Comparison of ENCODE assay signal across 19 cellular contexts in genomic region chr18:59690216-59691045, GRCh38. TPM values are rescaled to one million over a fixed set of nuclear protein-coding genes. Genes with fewer than 3 reads are reported as not detected.
DNase-seq lines count a peak whose midpoint lies in the region; ATAC-seq and TF ChIP-seq lines count a peak whose summit lies in the region.
"Had no signal": no experiment of that assay in that cellular context is flagged by ENCODE, and none has a peak within 500 bp of the region (broad histone marks: within the 10 kb centered on the region; RNA-seq: fewer than 3 reads in every experiment).

No MANE protein-coding gene starts in this region.

- H3K4me3 Mint-ChIP-seq in HFFc6, result peak overlapping the region; percentile 96
- no peak overlapping the region for H3K4me3 Mint-ChIP-seq in chondrocyte (ENCODE audit: unreplicated experiment)
- no peak overlapping the region for H3K4me3 Mint-ChIP-seq in CD14-positive monocyte
- H3K4me3 Mint-ChIP-seq: CD4-positive, alpha-beta T cell had no signal

- intact Hi-C loops in CD14-positive monocyte (cut with micrococcal nuclease), result no loop called here

- peaks cover 0 to 13% (median 4%) of the 10 kb centered on the region in 3 experiments for H3K27me3 ChIP-seq in neuronal stem cell (ENCODE audit: control insufficient read depth in 3 of 3, insufficient read depth in 3 of 3, low read depth in 1 of 3, low read length in 3 of 3)
- H3K27me3 ChIP-seq: MG63 had no signal

- WGBS in neuronal stem cell (ENCODE audit: extremely low coverage in 2 of 2, insufficient read length in 2 of 2, insufficient replicate concordance in 1 of 2), 2 donors, result no CpG with 5 or more reads among the region's 8 CpGs

- no peak overlapping the region for H3K18ac ChIP-seq in neuronal stem cell (ENCODE audit: low read length)

- no peak overlapping the region for H2BK5ac ChIP-seq in neuronal stem cell (ENCODE audit: low read length)

- H3K4me1 Mint-ChIP-seq in HFFc6 (ENCODE audit: low read depth) (peaks cover 96% of the 10 kb centered on the region), chondrocyte (ENCODE audit: low read depth) (peaks cover 26% of the 10 kb centered on the region), CD14-positive monocyte (no peaks in the 10 kb centered on the region)

- H3K27ac Mint-ChIP-seq in HFFc6 (peak overlapping the region; percentile 55), chondrocyte (ENCODE audit: unreplicated experiment) (peak overlapping the region; percentile 74), CD14-positive monocyte (no peak overlapping the region)
- H3K27ac Mint-ChIP-seq: CD4-positive, alpha-beta T cell had no signal

- no peak overlapping the region for H2AFZ ChIP-seq in neuronal stem cell (ENCODE audit: low read length)
- H2AFZ ChIP-seq: GM23248 had no signal

- H3K9me3 ChIP-seq in neuronal stem cell (replicated peaks in 1 of 2; ENCODE audit: control insufficient read depth in 2 of 2, insufficient read depth in 1 of 2, low read depth in 1 of 2, low read length in 2 of 2), result no peaks in the 10 kb centered on the region
- H3K9me3 ChIP-seq: MG63 had no signal

- no peak overlapping the region for H2AK5ac ChIP-seq in neuronal stem cell (ENCODE audit: low read depth, low read length)

- H2BK15ac ChIP-seq in neuronal stem cell (ENCODE audit: low read length), result no peak overlapping the region

- H3K4me1 ChIP-seq in neuronal stem cell (ENCODE audit: control insufficient read depth in 2 of 2, insufficient read depth in 1 of 2, low read depth in 1 of 2, low read length in 2 of 2), result peaks cover 0 to 6% of the 10 kb centered on the region in 2 donors

- no peak for ATAC-seq in HG03108 (IDR thresholded peaks at IDR 0.05; ENCODE audit: unreplicated experiment)
- no peak for ATAC-seq in GM21576 (IDR thresholded peaks at IDR 0.05; ENCODE audit: unreplicated experiment)
- ATAC-seq: left cardiac atrium; stimulated activated naive CD8-positive, alpha-beta T cell treated with anti-CD3 and anti-CD28 coated beads, Interleukin-15, Interleukin-2, amounts not matched to agents 100 U/mL and 50 U/mL, for 24 hours had no signal

- no peaks in the 10 kb centered on the region for H3K79me1 ChIP-seq in neuronal stem cell (ENCODE audit: low read depth, low read length)

- no peak overlapping the region for H3K4me3 ChIP-seq in neuronal stem cell (ENCODE audit: low read length in 2 of 2)
- H3K4me3 ChIP-seq: GM23248, MG63 had no signal

- H3K27me3 Mint-ChIP-seq in HFFc6 (ENCODE audit: insufficient read depth) (no peaks in the 10 kb centered on the region), chondrocyte (ENCODE audit: low read depth) (peaks cover 6% of the 10 kb centered on the region), CD14-positive monocyte (ENCODE audit: low read depth in 3 of 3) (peaks cover 18 to 28% (median 28%) of the 10 kb centered on the region in 3 donors)

- no peak overlapping the region for H4K91ac ChIP-seq in neuronal stem cell (ENCODE audit: low read depth, low read length, poor library complexity)

- peaks cover 55% of the 10 kb centered on the region for H3K36me3 Mint-ChIP-seq in HFFc6 (ENCODE audit: low read depth)
- H3K36me3 Mint-ChIP-seq in chondrocyte (ENCODE audit: low read depth), result no peaks in the 10 kb centered on the region
- no peaks in the 10 kb centered on the region for H3K36me3 Mint-ChIP-seq in CD14-positive monocyte

- H3K9me3 Mint-ChIP-seq in HFFc6, result peaks cover 11% of the 10 kb centered on the region
- H3K9me3 Mint-ChIP-seq in chondrocyte (ENCODE audit: low read depth), result no peaks in the 10 kb centered on the region
- H3K9me3 Mint-ChIP-seq in CD14-positive monocyte, result peaks cover 0 to 4% (median 0%) of the 10 kb centered on the region in 7 donors
- H3K9me3 Mint-ChIP-seq: CD4-positive, alpha-beta T cell had no signal

- H2BK120ac ChIP-seq in neuronal stem cell (ENCODE audit: low read depth, low read length), result no peak overlapping the region

- H3K14ac ChIP-seq in neuronal stem cell (ENCODE audit: low read length), result no peak overlapping the region

- no peak overlapping the region for H3K9ac ChIP-seq in neuronal stem cell (ENCODE audit: low read depth, low read length, poor library complexity)
- H3K9ac ChIP-seq: GM23248 had no signal

- H3K27ac ChIP-seq in neuronal stem cell (replicated peaks; ENCODE audit: low read length), result peak overlapping the region; percentile 19
- H3K27ac ChIP-seq: GM23248 had no signal

- no peak overlapping the region for H2BK12ac ChIP-seq in neuronal stem cell (ENCODE audit: low read length)

- no peak overlapping the region for H4K8ac ChIP-seq in neuronal stem cell (ENCODE audit: low read depth, low read length)

- H3K23ac ChIP-seq in neuronal stem cell (ENCODE audit: low read depth, low read length, poor library complexity), result no peak overlapping the region

- no peak overlapping the region for H3K4ac ChIP-seq in neuronal stem cell (ENCODE audit: low read length)

- TF ChIP-seq CTCF in HFFc6 (IDR thresholded peaks at IDR 0.05) (no peak), chondrocyte (IDR thresholded peaks at IDR 0.05) (no peak), CD14-positive monocyte (IDR thresholded peaks at IDR 0.05) (no peak)

- no peak overlapping the region for H3K4me2 ChIP-seq in neuronal stem cell (ENCODE audit: insufficient read depth, low read length, poor library complexity, severe bottlenecking)

- no peaks in the 10 kb centered on the region for H3K36me3 ChIP-seq in neuronal stem cell (replicated peaks in 1 of 2; ENCODE audit: control insufficient read depth in 2 of 2, insufficient read depth in 2 of 2, low read length in 2 of 2)

- DNase-seq in HFFc6, result no peak
- DNase-seq in NCI-H2171 treated with DMSO at 0.1 percent for 48 hours (lab: John Stamatoyannopoulos, UW), result peak; percentile 97
- no peak for DNase-seq in chondrocyte (ENCODE audit: low spot score)
- DNase-seq in neuronal stem cell (ENCODE audit: low spot score), result no peak
- no peak for DNase-seq in CD14-positive monocyte (ENCODE audit: low spot score)
- DNase-seq: activated CD4-positive, alpha-beta T cell treated with anti-CD3 and anti-CD28 coated beads, Interleukin-2, amount 50 U/mL, for 48 hours; activated effector memory CD4-positive, alpha-beta T cell treated with Interleukin-2 at 50 U/mL for 16 hours; aorta; CD4-positive, alpha-beta T cell; effector memory CD4-positive, alpha-beta T cell; glutamatergic neuron; left cardiac atrium; MG63; NCI-H526; SIG-M5; stimulated activated naive CD8-positive, alpha-beta T cell treated with anti-CD3 and anti-CD28 coated beads, Interleukin-15, Interleukin-2, amounts not matched to agents 100 U/mL and 50 U/mL, for 24 hours had no signal

RNA-seq across cellular contexts. Expression of gene CCBE1, which starts 6.8 kb away (rescaled TPM):
- total RNA-seq in HFFc6 (2021; fragmentation: NEBNext Ultra II Directional; extraction: Animal tissue kit (Norgen Biotek cat#: 25700)), result 100 to 1,000 TPM; 161 to 223 (median 206) TPM
- 0.38 to 1.8 TPM (median 0.72 TPM) in 3 replicates for total RNA-seq in chondrocyte
- polyA plus RNA-seq in neuronal stem cell (2013, experiment 1 of 2), result 0.24 TPM
- 0.22 TPM for polyA plus RNA-seq in neuronal stem cell (2013, experiment 2 of 2)
- not detected for polyA plus RNA-seq in CD14-positive monocyte
- total RNA-seq: CD4-positive, alpha-beta T cell had no signal

Comparison
In these comparisons a context has a peak if more than half of its experiments do, and no peak if none do; other contexts are left out.
1. H3K27ac Mint-ChIP-seq: peak in HFFc6 (single experiment) and chondrocyte (single experiment); none in CD14-positive monocyte (0 of 7).
2. RNA of gene CCBE1, which starts 6.8 kb away (total RNA-seq): 161 to 223 TPM in HFFc6; 0.38 to 1.8 TPM in chondrocyte; every median in the first group is over 10 times any median in the second.